In the genomic region with DNA sequence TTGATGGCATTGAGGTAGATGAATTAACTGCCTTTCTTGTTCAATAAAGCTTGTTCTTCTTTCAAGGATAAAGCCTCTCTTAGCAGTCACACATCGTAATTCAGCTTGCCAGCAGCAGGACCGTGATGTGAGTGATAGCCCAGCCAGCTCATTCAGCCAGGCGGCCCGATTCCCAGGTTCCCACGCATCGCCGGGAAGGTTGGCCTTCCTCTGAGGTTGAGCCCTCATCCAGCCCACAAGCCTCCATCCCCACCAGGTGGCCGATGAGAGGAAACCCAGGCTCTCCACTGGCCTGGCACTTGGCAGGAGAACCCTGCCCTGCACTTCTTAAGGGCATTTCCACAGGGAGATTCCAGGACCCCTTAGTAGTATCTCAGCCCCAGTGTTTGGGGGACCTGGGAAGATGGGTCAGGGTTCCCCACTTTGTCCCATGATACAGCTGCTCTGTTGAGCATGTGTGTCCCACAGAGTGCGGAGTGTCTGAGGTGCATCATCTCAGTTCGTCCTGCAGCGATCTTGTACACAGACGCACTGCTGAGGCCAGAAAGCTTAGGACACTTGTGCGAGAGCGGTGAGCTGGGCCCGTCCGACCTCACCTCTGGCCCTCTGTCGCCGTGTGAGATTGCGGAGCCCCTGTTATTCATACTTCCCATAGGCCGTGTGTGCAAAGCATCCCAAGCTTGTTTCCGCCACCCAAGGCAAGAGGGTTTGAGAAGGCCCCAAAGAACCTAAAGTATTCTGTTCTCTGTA, we compare ENCODE assay signal across 14 cellular contexts. TPM values are rescaled to one million over a fixed set of nuclear protein-coding genes. Genes with fewer than 3 reads are reported as not detected.
DNase-seq lines count a peak whose midpoint lies in the region; ATAC-seq lines count a peak whose summit lies in the region.
"Had no signal": no experiment of that assay in that cellular context is flagged by ENCODE, and none has a peak within 500 bp of the region (broad histone marks: within the 10 kb centered on the region; RNA-seq: fewer than 3 reads in every experiment).

No MANE protein-coding gene starts in this region.

- in situ Hi-C loops in ACHN (cut with HindIII; ENCODE audit: low pct_ligation_motif_present, low pct_unique_long_range_greater_than_20kb, low sequenced_read_pairs) (no loop called here), KBM-7 (cut with MboI; ENCODE audit: low pct_unique_long_range_greater_than_20kb, low sequenced_read_pairs) (no loop called here)

- no peaks in the 10 kb centered on the region for H3K36me3 Mint-ChIP-seq in stimulated activated effector memory CD8-positive, alpha-beta T cell treated with anti-CD3 and anti-CD28 coated beads, Interleukin-12 subunit alpha, Interleukin-12 subunit beta, amount 100 ng/mL, for 72 hours
- H3K36me3 Mint-ChIP-seq: activated naive CD4-positive, alpha-beta T cell treated with anti-CD3 and anti-CD28 coated beads, Interleukin-2, amount 50 U/mL, for 72 hours had no signal

- H3K36me3 ChIP-seq in H7 (replicated peaks; ENCODE audit: control insufficient read depth, insufficient read depth, low read length), result no peaks in the 10 kb centered on the region
- H3K36me3 ChIP-seq: esophagus muscularis mucosa had no signal

- peaks cover 30% of the 10 kb centered on the region for H3K4me1 Mint-ChIP-seq in stimulated activated effector memory CD8-positive, alpha-beta T cell treated with anti-CD3 and anti-CD28 coated beads, Interleukin-12 subunit alpha, Interleukin-12 subunit beta, amount 100 ng/mL, for 72 hours

- H3K4me3 ChIP-seq in H7 (ENCODE audit: insufficient read depth, low read depth, low read length), result no peak overlapping the region
- H3K4me3 ChIP-seq: esophagus muscularis mucosa, SJSA1, skin epidermis had no signal

- H3K27ac Mint-ChIP-seq in stimulated activated effector memory CD8-positive, alpha-beta T cell treated with anti-CD3 and anti-CD28 coated beads, Interleukin-12 subunit alpha, Interleukin-12 subunit beta, amount 100 ng/mL, for 72 hours, result no peak overlapping the region
- H3K27ac Mint-ChIP-seq: activated naive CD4-positive, alpha-beta T cell treated with anti-CD3 and anti-CD28 coated beads, Interleukin-2, amount 50 U/mL, for 72 hours had no signal

- no peak for ATAC-seq in HG02678 (IDR thresholded peaks at IDR 0.05; ENCODE audit: unreplicated experiment)
- ATAC-seq in stimulated activated effector memory CD8-positive, alpha-beta T cell treated with anti-CD3 and anti-CD28 coated beads, Interleukin-12 subunit alpha, Interleukin-12 subunit beta, amount 100 ng/mL, for 72 hours, result no peak
- ATAC-seq: activated naive CD4-positive, alpha-beta T cell treated with anti-CD3 and anti-CD28 coated beads, Interleukin-2, amount 50 U/mL, for 72 hours had no signal

- DNase-seq in ACHN (peak; percentile 33), H7 (peak; percentile 74), astrocyte of the hippocampus (ENCODE audit: low read depth, low spot score) (peak; percentile 76), kidney tubule cell (ENCODE audit: low spot score) (peak; percentile 74), NCI-H345 (lab: John Stamatoyannopoulos, UW) (no peak), KBM-7 (no peak)
- no peak for DNase-seq in stimulated activated effector memory CD8-positive, alpha-beta T cell treated with anti-CD3 and anti-CD28 coated beads, Interleukin-12 subunit alpha, Interleukin-12 subunit beta, amount 100 ng/mL, for 72 hours (ENCODE audit: low spot score in 2 of 2)
- DNase-seq: activated CD8-positive, alpha-beta memory T cell treated with anti-CD3 and anti-CD28 coated beads, Interleukin-2, amount 50 U/mL, for 48 hours; NCI-H1436 had no signal

- no peak overlapping the region for H3K4me3 Mint-ChIP-seq in stimulated activated effector memory CD8-positive, alpha-beta T cell treated with anti-CD3 and anti-CD28 coated beads, Interleukin-12 subunit alpha, Interleukin-12 subunit beta, amount 100 ng/mL, for 72 hours

- H3K27me3 ChIP-seq in H7 (ENCODE audit: control insufficient read depth, insufficient read depth, low read length), result peaks cover 6% of the 10 kb centered on the region; the same call in 1 of the 2 replicates
- H3K27me3 ChIP-seq: esophagus muscularis mucosa, SJSA1 had no signal

- H3K9me3 Mint-ChIP-seq in stimulated activated effector memory CD8-positive, alpha-beta T cell treated with anti-CD3 and anti-CD28 coated beads, Interleukin-12 subunit alpha, Interleukin-12 subunit beta, amount 100 ng/mL, for 72 hours, result no peaks in the 10 kb centered on the region
- H3K9me3 Mint-ChIP-seq: activated naive CD4-positive, alpha-beta T cell treated with anti-CD3 and anti-CD28 coated beads, Interleukin-2, amount 50 U/mL, for 72 hours had no signal

RNA-seq across cellular contexts. Expression of gene AGAP1, which starts 4.9 kb away (rescaled TPM):
- total RNA-seq in H7 (2014; rRNA removed; shearing (Covaris generic)), result 12.6 and 17.1 TPM in 2 replicates

Comparison
In these comparisons a context has a peak if more than half of its experiments do, and no peak if none do; other contexts are left out.
1. DNase-seq: peak in ACHN (single experiment), H7 (single experiment), astrocyte of the hippocampus (single experiment) and kidney tubule cell (single experiment); none in stimulated activated effector memory CD8-positive, alpha-beta T cell treated with anti-CD3 and anti-CD28 coated beads, Interleukin-12 subunit alpha, Interleukin-12 subunit beta, amount 100 ng/mL, for 72 hours (0 of 2), NCI-H345 (single experiment) and KBM-7 (single experiment).